Comparison of ENCODE assay signal across 8 cellular contexts in the genomic region with DNA sequence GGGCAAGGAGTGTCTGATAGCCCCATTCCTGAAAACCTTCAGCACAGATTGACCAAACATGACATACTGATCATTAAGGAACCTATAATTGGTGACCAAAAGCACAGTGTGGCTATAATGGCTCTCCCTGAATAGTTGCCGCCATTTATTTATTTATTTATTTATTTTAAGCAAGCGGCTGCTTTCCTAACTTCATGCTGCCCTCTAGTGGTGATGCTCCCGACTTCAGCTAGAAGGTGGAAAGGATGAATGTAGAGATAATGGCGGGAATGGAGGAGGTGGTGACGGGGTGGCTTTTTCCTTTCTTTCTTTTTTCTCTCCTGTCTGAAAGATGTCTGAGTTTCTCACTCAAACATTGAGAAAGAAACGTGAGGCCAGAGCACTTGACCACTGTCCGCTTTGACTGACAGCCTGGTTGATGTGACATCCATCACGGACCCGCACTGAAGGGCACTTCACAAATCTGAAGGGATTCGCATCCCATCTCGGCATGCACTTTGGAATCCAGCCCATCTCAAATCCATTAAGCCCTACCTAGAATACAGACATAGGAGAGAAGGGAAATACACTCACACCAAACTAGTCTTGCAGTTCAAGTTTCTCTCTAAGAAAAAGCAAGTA.
DNase-seq lines count a peak whose midpoint lies in the region; ATAC-seq and TF ChIP-seq lines count a peak whose summit lies in the region.

No MANE protein-coding gene starts in this region.

- ATAC-seq in GM21619 (IDR thresholded peaks at IDR 0.05; ENCODE audit: unreplicated experiment): peak; percentile 73
- ATAC-seq in activated naive CD8-positive, alpha-beta T cell treated with anti-CD3 and anti-CD28 coated beads, Interleukin-2, amount 50 U/mL, for 24 hours: no peak
- ATAC-seq in heart left ventricle: peak; percentile 52 to 86 (median 64)
- no peak for ATAC-seq in HG03135 (IDR thresholded peaks at IDR 0.05; ENCODE audit: unreplicated experiment)

- H3K4me3 ChIP-seq in MG63 (no peak overlapping the region), heart left ventricle (no peak overlapping the region)

- intact Hi-C loops in heart left ventricle (cut with DNase I): loop anchor here (2.0 to 10.0 kb wide), 18 partner anchors 105 to 1153 kb away; partner anchors contain the start of gene ZNF503 (in 6 of the 10)

- H3K9me3 Mint-ChIP-seq in activated naive CD8-positive, alpha-beta T cell treated with anti-CD3 and anti-CD28 coated beads, Interleukin-2, amount 50 U/mL, for 24 hours: no peaks in the 10 kb centered on the region

- no peak for TF ChIP-seq POLR2A in heart left ventricle (IDR thresholded peaks at IDR 0.05)

- peak; percentile 77 to 89 (median 85) for TF ChIP-seq CTCF in heart left ventricle (IDR thresholded peaks at IDR 0.05)

- DNase-seq in DMS114 treated with DMSO at 0.1 percent for 48 hours (lab: John Stamatoyannopoulos, UW; ENCODE audit: unreplicated experiment) (peak; percentile 85), MG63 (peak; percentile 64), RPMI7951 (ENCODE audit: low read depth) (peak; percentile 74), heart left ventricle (peak in 4 of 5 donors; percentile 67 to 87 (median 81)), putamen (ENCODE audit: low spot score) (peak; percentile 69)
- peak; percentile 62 for DNase-seq in activated naive CD8-positive, alpha-beta T cell treated with anti-CD3 and anti-CD28 coated beads, Interleukin-2, amount 50 U/mL, for 24 hours

- WGBS in heart left ventricle, 4 donors: 29 to 32% (median 30%) methylated on average over 11 of the region's 11 CpGs

- no peaks in the 10 kb centered on the region for H3K36me3 ChIP-seq in MG63
- H3K36me3 ChIP-seq in heart left ventricle: no peaks in the 10 kb centered on the region

- H3K9me3 ChIP-seq in MG63 (no peaks in the 10 kb centered on the region), heart left ventricle (no peaks in the 10 kb centered on the region)

- peaks cover 2% of the 10 kb centered on the region for H3K27me3 Mint-ChIP-seq in activated naive CD8-positive, alpha-beta T cell treated with anti-CD3 and anti-CD28 coated beads, Interleukin-2, amount 50 U/mL, for 24 hours

- no peak overlapping the region for H3K4me3 Mint-ChIP-seq in activated naive CD8-positive, alpha-beta T cell treated with anti-CD3 and anti-CD28 coated beads, Interleukin-2, amount 50 U/mL, for 24 hours

- no peak overlapping the region for H3K27ac ChIP-seq in heart left ventricle

- no peaks in the 10 kb centered on the region for H3K27me3 ChIP-seq in MG63
- H3K27me3 ChIP-seq in heart left ventricle: no peaks in the 10 kb centered on the region

- no peak overlapping the region for H3K27ac Mint-ChIP-seq in activated naive CD8-positive, alpha-beta T cell treated with anti-CD3 and anti-CD28 coated beads, Interleukin-2, amount 50 U/mL, for 24 hours

- H3K36me3 Mint-ChIP-seq in activated naive CD8-positive, alpha-beta T cell treated with anti-CD3 and anti-CD28 coated beads, Interleukin-2, amount 50 U/mL, for 24 hours (ENCODE audit: low read depth): no peaks in the 10 kb centered on the region

- no peaks in the 10 kb centered on the region for H3K4me1 Mint-ChIP-seq in activated naive CD8-positive, alpha-beta T cell treated with anti-CD3 and anti-CD28 coated beads, Interleukin-2, amount 50 U/mL, for 24 hours

- peaks cover 0 to 19% (median 1%) of the 10 kb centered on the region in 12 donors for H3K4me1 ChIP-seq in heart left ventricle

Comparison
In these comparisons a context has a peak if more than half of its experiments do, and no peak if none do; other contexts are left out.
1. ATAC-seq: peak in GM21619 (single experiment) and heart left ventricle (4 of 4); none in activated naive CD8-positive, alpha-beta T cell treated with anti-CD3 and anti-CD28 coated beads, Interleukin-2, amount 50 U/mL, for 24 hours (single experiment) and HG03135 (single experiment).
2. Peak in every context shown above with its lines, with median percentiles within 50 percentile points of each other: DNase-seq.